ENCODE assay signal across 10 cellular contexts in genomic region chr17:48548687-48549621, GRCh38. TPM values are rescaled to one million over a fixed set of nuclear protein-coding genes. Genes with fewer than 3 reads are reported as not detected.
DNase-seq lines count a peak whose midpoint lies in the region; ATAC-seq and TF ChIP-seq lines count a peak whose summit lies in the region.
"Had no signal": no experiment of that assay in that cellular context is flagged by ENCODE, and none has a peak within 500 bp of the region (broad histone marks: within the 10 kb centered on the region; RNA-seq: fewer than 3 reads in every experiment).

No MANE protein-coding gene starts in this region.

- H3K4me1 Mint-ChIP-seq in activated CD4-positive, alpha-beta memory T cell treated with anti-CD3 and anti-CD28 coated beads, Interleukin-2, amount 10 ng/mL, durations not matched to agents 7 days and 5 days, result peaks cover 39% of the 10 kb centered on the region
- H3K4me1 Mint-ChIP-seq in glutamatergic neuron (ENCODE audit: low read depth, unreplicated experiment), result peaks cover 14% of the 10 kb centered on the region

- H3K9ac ChIP-seq in skeletal muscle satellite cell (ENCODE audit: low read depth, low read length), result peak overlapping the region; percentile 99
- H3K9ac ChIP-seq: SK-N-SH had no signal

- no peak overlapping the region for H3K4me3 ChIP-seq in HEK293 (ENCODE audit: low read depth, low read length)
- H3K4me3 ChIP-seq in skeletal muscle satellite cell (ENCODE audit: low read length), result peak overlapping the region; percentile 49

- ATAC-seq in GM21526 (IDR thresholded peaks at IDR 0.05; ENCODE audit: low FRiP score, unreplicated experiment), result no peak

- H3K27ac Mint-ChIP-seq in activated CD4-positive, alpha-beta memory T cell treated with anti-CD3 and anti-CD28 coated beads, Interleukin-2, amount 10 ng/mL, durations not matched to agents 7 days and 5 days, result peak overlapping the region; percentile 74
- H3K27ac Mint-ChIP-seq in glutamatergic neuron (ENCODE audit: unreplicated experiment), result no peak overlapping the region

- peaks cover 15 to 43% of the 10 kb centered on the region in 2 experiments for H3K36me3 ChIP-seq in HEK293 (ENCODE audit: control insufficient read depth in 2 of 2, insufficient read depth in 1 of 2, low read length in 2 of 2)
- H3K36me3 ChIP-seq in skeletal muscle satellite cell (ENCODE audit: insufficient read depth, low read length), result peaks cover 16% of the 10 kb centered on the region

- H3K27me3 ChIP-seq in skeletal muscle satellite cell (ENCODE audit: control insufficient read depth, insufficient read depth, low read length), result no peaks in the 10 kb centered on the region

- POLR2A ChIA-PET in HEK293 (lab: Yijun Ruan, JAX), result no interaction called here
- POLR2A ChIA-PET in activated CD4-positive, alpha-beta memory T cell treated with anti-CD3 and anti-CD28 coated beads, Interleukin-2, amount 10 ng/mL, durations not matched to agents 7 days and 5 days (lab: Charles Lee), result interaction anchor here (0.6 to 1.5 kb wide), 4 partner anchors 8 to 38 kb away, joined by 3 to 5 read pairs (median 4); no protein-coding TSS in a partner anchor

- H3K27me3 Mint-ChIP-seq in activated CD4-positive, alpha-beta memory T cell treated with anti-CD3 and anti-CD28 coated beads, Interleukin-2, amount 10 ng/mL, durations not matched to agents 7 days and 5 days, result peaks cover 13% of the 10 kb centered on the region
- H3K27me3 Mint-ChIP-seq in glutamatergic neuron (ENCODE audit: unreplicated experiment), result peaks cover 46% of the 10 kb centered on the region

- peaks cover 9% of the 10 kb centered on the region for H3K36me3 Mint-ChIP-seq in activated CD4-positive, alpha-beta memory T cell treated with anti-CD3 and anti-CD28 coated beads, Interleukin-2, amount 10 ng/mL, durations not matched to agents 7 days and 5 days (ENCODE audit: low read depth)
- no peaks in the 10 kb centered on the region for H3K36me3 Mint-ChIP-seq in glutamatergic neuron (ENCODE audit: unreplicated experiment)

- TF ChIP-seq CTCF in HEK293 (tag by site-specific recombination; IDR thresholded peaks at IDR 0.05), result no peak
- TF ChIP-seq CTCF in glutamatergic neuron (IDR thresholded peaks at IDR 0.05; ENCODE audit: partially characterized antibody, unreplicated experiment), result no peak

- DNase-seq in activated CD4-positive, alpha-beta memory T cell treated with anti-CD3 and anti-CD28 coated beads, Interleukin-2, amount 10 ng/mL, durations not matched to agents 7 days and 5 days, result no peak
- no peak for DNase-seq in glutamatergic neuron
- DNase-seq in NCI-H2227 treated with DMSO at 0.1 percent for 48 hours (lab: John Stamatoyannopoulos, UW), result no peak
- no peak for DNase-seq in GOT3 (lab: John Stamatoyannopoulos, UW)
- DNase-seq: activated CD8-positive, alpha-beta memory T cell treated with anti-CD3 and anti-CD28 coated beads, Interleukin-2, amount 50 U/mL, for 4 hours; SK-N-SH had no signal

- H3K4me3 Mint-ChIP-seq in activated CD4-positive, alpha-beta memory T cell treated with anti-CD3 and anti-CD28 coated beads, Interleukin-2, amount 10 ng/mL, durations not matched to agents 7 days and 5 days, result peak overlapping the region; percentile 49
- peak overlapping the region; percentile 36 for H3K4me3 Mint-ChIP-seq in glutamatergic neuron (ENCODE audit: unreplicated experiment)

- no peaks in the 10 kb centered on the region for H3K9me3 Mint-ChIP-seq in activated CD4-positive, alpha-beta memory T cell treated with anti-CD3 and anti-CD28 coated beads, Interleukin-2, amount 10 ng/mL, durations not matched to agents 7 days and 5 days
- peaks cover 9% of the 10 kb centered on the region for H3K9me3 Mint-ChIP-seq in glutamatergic neuron (ENCODE audit: unreplicated experiment)

- H3K4me1 ChIP-seq in HEK293 (ENCODE audit: control insufficient read depth, insufficient read depth, low read length) (peaks cover 51% of the 10 kb centered on the region), skeletal muscle satellite cell (ENCODE audit: control insufficient read depth, insufficient read depth, low read length) (peaks cover 54% of the 10 kb centered on the region)

- H3K9me3 ChIP-seq in HEK293 (ENCODE audit: control insufficient read depth, insufficient read depth, low read depth, low read length) (no peaks in the 10 kb centered on the region), skeletal muscle satellite cell (replicated peaks; ENCODE audit: low read length) (no peaks in the 10 kb centered on the region)
- H3K9me3 ChIP-seq: SK-N-SH had no signal

- peak overlapping the region; percentile 100 for H3K27ac ChIP-seq in HEK293 (ENCODE audit: extremely low read depth, low read depth, low read length)

- peak overlapping the region; percentile 84 for H3K4me2 ChIP-seq in skeletal muscle satellite cell (ENCODE audit: low read length)
- H3K4me2 ChIP-seq: SK-N-SH had no signal

- CTCF ChIA-PET in HEK293 (lab: Yijun Ruan, JAX), result interaction anchor here (0.6 to 3.1 kb wide), 5 partner anchors 9 to 50 kb away, joined by 3 to 15 read pairs (median 3); no protein-coding TSS in a partner anchor
- CTCF ChIA-PET in activated CD4-positive, alpha-beta memory T cell treated with anti-CD3 and anti-CD28 coated beads, Interleukin-2, amount 10 ng/mL, durations not matched to agents 7 days and 5 days (lab: Charles Lee), result no interaction called here

TF ChIP-seq in HEK293, 187 proteins besides CTCF, POLR2A, EP300 and RAD21 (continues in another document):
- TF ChIP-seq ZNF394 (tag by site-specific recombination; IDR thresholded peaks at IDR 0.05; ENCODE audit: borderline replicate concordance) (no peak), ZBTB8A (tag by site-specific recombination; IDR thresholded peaks at IDR 0.05) (peak; percentile 47; the same call in 1 of the 2 replicates), KLF10 (tag by site-specific recombination; IDR thresholded peaks at IDR 0.05) (0 out of 2 replicates have a peak, but pooled peaks have one; percentile 13), ZXDB (tag by site-specific recombination; IDR thresholded peaks at IDR 0.05) (0 out of 2 replicates have a peak, but pooled peaks have one; percentile 29), FEZF1 (tag by site-specific recombination; IDR thresholded peaks at IDR 0.05) (peak; percentile 80), PRDM6 (tag by site-specific recombination; IDR thresholded peaks at IDR 0.05) (peak; percentile 92), SALL2 (tag by site-specific recombination; IDR thresholded peaks at IDR 0.05; ENCODE audit: borderline replicate concordance) (no peak)
- TF ChIP-seq, protein P1, sequence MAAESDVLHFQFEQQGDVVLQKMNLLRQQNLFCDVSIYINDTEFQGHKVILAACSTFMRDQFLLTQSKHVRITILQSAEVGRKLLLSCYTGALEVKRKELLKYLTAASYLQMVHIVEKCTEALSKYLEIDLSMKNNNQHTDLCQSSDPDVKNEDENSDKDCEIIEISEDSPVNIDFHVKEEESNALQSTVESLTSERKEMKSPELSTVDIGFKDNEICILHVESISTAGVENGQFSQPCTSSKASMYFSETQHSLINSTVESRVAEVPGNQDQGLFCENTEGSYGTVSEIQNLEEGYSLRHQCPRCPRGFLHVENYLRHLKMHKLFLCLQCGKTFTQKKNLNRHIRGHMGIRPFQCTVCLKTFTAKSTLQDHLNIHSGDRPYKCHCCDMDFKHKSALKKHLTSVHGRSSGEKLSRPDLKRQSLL (tag by site-specific recombination; IDR thresholded peaks at IDR 0.05), result peak; percentile 59; the same call in 1 of the 2 replicates

RNA-seq across cellular contexts. Expression of gene HOXB2, which starts 4.0 kb away (rescaled TPM):
- 10 to 100 TPM; 20.3 to 20.9 TPM for total RNA-seq in activated CD4-positive, alpha-beta memory T cell treated with anti-CD3 and anti-CD28 coated beads, Interleukin-2, amount 10 ng/mL, durations not matched to agents 7 days and 5 days
- total RNA-seq in glutamatergic neuron (ENCODE audit: unreplicated experiment), result 12.7 TPM
- total RNA-seq in skeletal muscle satellite cell (2012; rRNA removed), result 4.6 and 5.9 TPM in 2 replicates

RNA-seq across cellular contexts. Expression of gene HOXB1, which starts 18.1 kb away (rescaled TPM):
- not detected for total RNA-seq in activated CD4-positive, alpha-beta memory T cell treated with anti-CD3 and anti-CD28 coated beads, Interleukin-2, amount 10 ng/mL, durations not matched to agents 7 days and 5 days
- not detected for total RNA-seq in glutamatergic neuron (ENCODE audit: unreplicated experiment)
- total RNA-seq in skeletal muscle satellite cell (2012; rRNA removed), result not detected in 2 replicates
- total RNA-seq: HT1080 had no signal

RNA-seq across cellular contexts. Expression of gene HOXB4, which starts 29.2 kb away (rescaled TPM):
- total RNA-seq in activated CD4-positive, alpha-beta memory T cell treated with anti-CD3 and anti-CD28 coated beads, Interleukin-2, amount 10 ng/mL, durations not matched to agents 7 days and 5 days, result 1 to 10 TPM; 6.2 to 7.0 TPM
- total RNA-seq in glutamatergic neuron (ENCODE audit: unreplicated experiment), result not detected
- total RNA-seq in skeletal muscle satellite cell (2012; rRNA removed), result 1.3 and 1.7 TPM in 2 replicates

RNA-seq across cellular contexts. Expression of gene HOXB3, which starts 41.1 kb away (rescaled TPM):
- 10 to 100 TPM; 10.8 to 12.1 TPM for total RNA-seq in activated CD4-positive, alpha-beta memory T cell treated with anti-CD3 and anti-CD28 coated beads, Interleukin-2, amount 10 ng/mL, durations not matched to agents 7 days and 5 days
- not detected for total RNA-seq in glutamatergic neuron (ENCODE audit: unreplicated experiment)
- total RNA-seq in skeletal muscle satellite cell (2012; rRNA removed), result 1.1 and 6.3 TPM in 2 replicates

RNA-seq across cellular contexts. Expression of gene HOXB5, which starts 44.6 kb away (rescaled TPM):
- total RNA-seq in activated CD4-positive, alpha-beta memory T cell treated with anti-CD3 and anti-CD28 coated beads, Interleukin-2, amount 10 ng/mL, durations not matched to agents 7 days and 5 days, result under 1 TPM in 1 of 2 experiments, not detected in 1; 0.20 TPM
- total RNA-seq in glutamatergic neuron (ENCODE audit: unreplicated experiment), result not detected
- total RNA-seq in skeletal muscle satellite cell (2012; rRNA removed), result under 0.01 TPM in 2 replicates
